ENCODE assay signal across 1 cellular context in the genomic region with DNA sequence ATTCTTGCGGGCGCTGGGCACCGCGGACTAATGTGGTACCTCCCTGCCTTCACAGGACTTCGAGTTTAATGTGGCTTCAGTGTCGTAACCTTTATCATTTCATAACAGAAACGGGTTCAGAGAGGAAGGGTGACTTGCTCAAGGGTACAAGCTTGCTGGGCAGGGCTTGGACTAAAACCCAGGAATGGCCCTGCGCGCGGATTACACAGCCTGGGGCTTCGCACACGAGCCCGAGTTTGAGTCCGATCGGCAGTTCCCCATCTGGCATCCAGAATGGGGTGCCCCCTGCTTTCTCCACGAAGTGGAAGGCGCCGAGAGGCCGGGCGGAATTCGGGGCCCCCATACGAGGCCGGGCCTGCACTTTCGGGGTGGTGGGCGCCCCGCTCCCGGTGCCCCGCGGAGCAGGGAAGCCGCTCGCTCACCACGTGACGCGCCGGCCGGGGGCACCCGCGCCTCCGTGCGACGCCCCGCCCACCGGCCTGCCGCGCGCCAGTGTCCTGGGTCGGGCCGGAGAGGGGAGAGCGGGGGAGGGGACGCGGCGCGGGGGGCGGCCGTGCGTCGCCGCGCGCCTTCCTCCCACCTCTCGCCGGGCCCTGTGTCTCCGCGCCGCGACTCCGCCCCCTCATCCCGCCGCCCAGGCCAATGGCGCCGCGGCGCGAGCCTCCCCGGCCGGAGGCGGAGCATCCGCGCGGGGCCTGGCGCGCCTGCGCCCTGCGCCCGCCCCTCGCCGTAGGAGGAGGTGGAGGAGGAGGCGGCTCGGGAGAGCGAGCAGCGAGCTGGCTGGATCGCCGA.
TF ChIP-seq lines count a peak whose summit lies in the region.

TSS of gene SET (plus strand) at position 722 of the 792 bp plus-strand sequence. CDS start 361 bp downstream, outside the sequence.

TF ChIP-seq in HepG2, 621 proteins besides CTCF, POLR2A, EP300 and RAD21 (continued from another document and continues in another):
- TF ChIP-seq DPF2 (CRISPR knock-in tag; IDR thresholded peaks at IDR 0.05; ENCODE audit: borderline replicate concordance, low read depth) (no peak; the same call in 1 of the 2 replicates), TBL1XR1 (IDR thresholded peaks at IDR 0.05; ENCODE audit: borderline replicate concordance, low read length, partially characterized antibody) (no peak), ZNF207 (IDR thresholded peaks at IDR 0.05; ENCODE audit: borderline replicate concordance) (no peak), ZHX2 (IDR thresholded peaks at IDR 0.05; ENCODE audit: low read depth) (no peak), ZHX2 (CRISPR knock-in tag; IDR thresholded peaks at IDR 0.05; ENCODE audit: borderline replicate concordance) (no peak), KDM3A (CRISPR knock-in tag; IDR thresholded peaks at IDR 0.05; ENCODE audit: low read depth) (no peak), ZNF44 (CRISPR knock-in tag; IDR thresholded peaks at IDR 0.05) (no peak), ZNF354B (CRISPR knock-in tag; IDR thresholded peaks at IDR 0.05) (no peak), SRSF4 (IDR thresholded peaks at IDR 0.05; ENCODE audit: low read depth, low read length, poor library complexity, severe bottlenecking) (no peak), ZNF589 (CRISPR knock-in tag; conservative IDR thresholded peaks at IDR 0.05) (peak; percentile 60; the same call in 1 of the 2 replicates), ARHGAP35 (CRISPR knock-in tag; IDR thresholded peaks at IDR 0.05; ENCODE audit: borderline replicate concordance) (0 out of 2 replicates have a peak, but pooled peaks have one; percentile 67), JUNB (CRISPR knock-in tag; IDR thresholded peaks at IDR 0.05; ENCODE audit: borderline replicate concordance) (no peak), PHF21A (CRISPR knock-in tag; IDR thresholded peaks at IDR 0.05) (peak; percentile 57), ZNF639 (CRISPR knock-in tag; conservative IDR thresholded peaks at IDR 0.05) (0 out of 2 replicates have a peak, but pooled peaks have one; percentile 17), ZNF24 (IDR thresholded peaks at IDR 0.05) (no peak), ZNF234 (CRISPR knock-in tag; conservative IDR thresholded peaks at IDR 0.05) (no peak), RFXAP (CRISPR knock-in tag; IDR thresholded peaks at IDR 0.05; ENCODE audit: borderline replicate concordance) (0 out of 2 replicates have a peak, but pooled peaks have one; percentile 53), ZNF773 (CRISPR knock-in tag; IDR thresholded peaks at IDR 0.05; ENCODE audit: borderline replicate concordance) (no peak), ZNF484 (CRISPR knock-in tag; IDR thresholded peaks at IDR 0.05; ENCODE audit: borderline replicate concordance, low read depth) (no peak), ZNF563 (CRISPR knock-in tag; IDR thresholded peaks at IDR 0.05) (peak; percentile 74), ZNF296 (CRISPR knock-in tag; conservative IDR thresholded peaks at IDR 0.05) (no peak), MEF2D (CRISPR knock-in tag; IDR thresholded peaks at IDR 0.05) (0 out of 2 replicates have a peak, but pooled peaks have one; percentile 34), ELF3 (CRISPR knock-in tag; IDR thresholded peaks at IDR 0.05) (no peak), HES4 (CRISPR knock-in tag; IDR thresholded peaks at IDR 0.05; ENCODE audit: borderline replicate concordance) (peak; percentile 25; the same call in 1 of the 2 replicates), ZNF562 (CRISPR knock-in tag; IDR thresholded peaks at IDR 0.05; ENCODE audit: borderline replicate concordance) (no peak), SALL2 (CRISPR knock-in tag; IDR thresholded peaks at IDR 0.05) (no peak), IRF9 (CRISPR knock-in tag; IDR thresholded peaks at IDR 0.05; ENCODE audit: borderline replicate concordance) (no peak), SRY (CRISPR knock-in tag; IDR thresholded peaks at IDR 0.05) (no peak), BCL6 (CRISPR knock-in tag; IDR thresholded peaks at IDR 0.05) (no peak), ZNF20 (CRISPR knock-in tag; IDR thresholded peaks at IDR 0.05) (no peak), ZBTB1 (CRISPR knock-in tag; IDR thresholded peaks at IDR 0.05; ENCODE audit: borderline replicate concordance) (no peak), ZSCAN9 (CRISPR knock-in tag; IDR thresholded peaks at IDR 0.05; ENCODE audit: borderline replicate concordance) (no peak), FOXA1 (IDR thresholded peaks at IDR 0.05) (no peak), FOXA1 (CRISPR knock-in tag; IDR thresholded peaks at IDR 0.05) (no peak), YEATS4 (CRISPR knock-in tag; IDR thresholded peaks at IDR 0.05; ENCODE audit: borderline replicate concordance) (peak; percentile 56; the same call in 1 of the 2 replicates), MEIS2 (CRISPR knock-in tag; IDR thresholded peaks at IDR 0.05) (peak; percentile 75), ZKSCAN8 (CRISPR knock-in tag; IDR thresholded peaks at IDR 0.05; ENCODE audit: borderline replicate concordance) (no peak)
- TF ChIP-seq, protein P1, sequence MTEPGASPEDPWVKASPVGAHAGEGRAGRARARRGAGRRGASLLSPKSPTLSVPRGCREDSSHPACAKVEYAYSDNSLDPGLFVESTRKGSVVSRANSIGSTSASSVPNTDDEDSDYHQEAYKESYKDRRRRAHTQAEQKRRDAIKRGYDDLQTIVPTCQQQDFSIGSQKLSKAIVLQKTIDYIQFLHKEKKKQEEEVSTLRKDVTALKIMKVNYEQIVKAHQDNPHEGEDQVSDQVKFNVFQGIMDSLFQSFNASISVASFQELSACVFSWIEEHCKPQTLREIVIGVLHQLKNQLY (CRISPR knock-in tag; IDR thresholded peaks at IDR 0.05), result peak; percentile 30; the same call in 1 of the 2 replicates
- TF ChIP-seq, protein P2, sequence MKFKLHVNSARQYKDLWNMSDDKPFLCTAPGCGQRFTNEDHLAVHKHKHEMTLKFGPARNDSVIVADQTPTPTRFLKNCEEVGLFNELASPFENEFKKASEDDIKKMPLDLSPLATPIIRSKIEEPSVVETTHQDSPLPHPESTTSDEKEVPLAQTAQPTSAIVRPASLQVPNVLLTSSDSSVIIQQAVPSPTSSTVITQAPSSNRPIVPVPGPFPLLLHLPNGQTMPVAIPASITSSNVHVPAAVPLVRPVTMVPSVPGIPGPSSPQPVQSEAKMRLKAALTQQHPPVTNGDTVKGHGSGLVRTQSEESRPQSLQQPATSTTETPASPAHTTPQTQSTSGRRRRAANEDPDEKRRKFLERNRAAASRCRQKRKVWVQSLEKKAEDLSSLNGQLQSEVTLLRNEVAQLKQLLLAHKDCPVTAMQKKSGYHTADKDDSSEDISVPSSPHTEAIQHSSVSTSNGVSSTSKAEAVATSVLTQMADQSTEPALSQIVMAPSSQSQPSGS (CRISPR knock-in tag; IDR thresholded peaks at IDR 0.05), result no peak; the same call in 1 of the 2 replicates
- TF ChIP-seq, protein P3, sequence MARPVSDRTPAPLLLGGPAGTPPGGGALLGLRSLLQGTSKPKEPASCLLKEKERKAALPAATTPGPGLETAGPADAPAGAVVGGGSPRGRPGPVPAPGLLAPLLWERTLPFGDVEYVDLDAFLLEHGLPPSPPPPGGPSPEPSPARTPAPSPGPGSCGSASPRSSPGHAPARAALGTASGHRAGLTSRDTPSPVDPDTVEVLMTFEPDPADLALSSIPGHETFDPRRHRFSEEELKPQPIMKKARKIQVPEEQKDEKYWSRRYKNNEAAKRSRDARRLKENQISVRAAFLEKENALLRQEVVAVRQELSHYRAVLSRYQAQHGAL (CRISPR knock-in tag; IDR thresholded peaks at IDR 0.05; ENCODE audit: not compliant biosample characterization), result no peak
- TF ChIP-seq, protein P4, sequence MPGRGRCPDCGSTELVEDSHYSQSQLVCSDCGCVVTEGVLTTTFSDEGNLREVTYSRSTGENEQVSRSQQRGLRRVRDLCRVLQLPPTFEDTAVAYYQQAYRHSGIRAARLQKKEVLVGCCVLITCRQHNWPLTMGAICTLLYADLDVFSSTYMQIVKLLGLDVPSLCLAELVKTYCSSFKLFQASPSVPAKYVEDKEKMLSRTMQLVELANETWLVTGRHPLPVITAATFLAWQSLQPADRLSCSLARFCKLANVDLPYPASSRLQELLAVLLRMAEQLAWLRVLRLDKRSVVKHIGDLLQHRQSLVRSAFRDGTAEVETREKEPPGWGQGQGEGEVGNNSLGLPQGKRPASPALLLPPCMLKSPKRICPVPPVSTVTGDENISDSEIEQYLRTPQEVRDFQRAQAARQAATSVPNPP (CRISPR knock-in tag; IDR thresholded peaks at IDR 0.05), result 0 out of 2 replicates have a peak, but pooled peaks have one; percentile 59
- TF ChIP-seq, protein P5, sequence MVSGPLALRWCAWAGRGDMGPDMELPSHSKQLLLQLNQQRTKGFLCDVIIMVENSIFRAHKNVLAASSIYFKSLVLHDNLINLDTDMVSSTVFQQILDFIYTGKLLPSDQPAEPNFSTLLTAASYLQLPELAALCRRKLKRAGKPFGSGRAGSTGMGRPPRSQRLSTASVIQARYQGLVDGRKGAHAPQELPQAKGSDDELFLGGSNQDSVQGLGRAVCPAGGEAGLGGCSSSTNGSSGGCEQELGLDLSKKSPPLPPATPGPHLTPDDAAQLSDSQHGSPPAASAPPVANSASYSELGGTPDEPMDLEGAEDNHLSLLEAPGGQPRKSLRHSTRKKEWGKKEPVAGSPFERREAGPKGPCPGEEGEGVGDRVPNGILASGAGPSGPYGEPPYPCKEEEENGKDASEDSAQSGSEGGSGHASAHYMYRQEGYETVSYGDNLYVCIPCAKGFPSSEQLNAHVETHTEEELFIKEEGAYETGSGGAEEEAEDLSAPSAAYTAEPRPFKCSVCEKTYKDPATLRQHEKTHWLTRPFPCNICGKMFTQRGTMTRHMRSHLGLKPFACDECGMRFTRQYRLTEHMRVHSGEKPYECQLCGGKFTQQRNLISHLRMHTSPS (CRISPR knock-in tag; IDR thresholded peaks at IDR 0.05; ENCODE audit: low read depth), result peak; percentile 56
- TF ChIP-seq, protein P6, sequence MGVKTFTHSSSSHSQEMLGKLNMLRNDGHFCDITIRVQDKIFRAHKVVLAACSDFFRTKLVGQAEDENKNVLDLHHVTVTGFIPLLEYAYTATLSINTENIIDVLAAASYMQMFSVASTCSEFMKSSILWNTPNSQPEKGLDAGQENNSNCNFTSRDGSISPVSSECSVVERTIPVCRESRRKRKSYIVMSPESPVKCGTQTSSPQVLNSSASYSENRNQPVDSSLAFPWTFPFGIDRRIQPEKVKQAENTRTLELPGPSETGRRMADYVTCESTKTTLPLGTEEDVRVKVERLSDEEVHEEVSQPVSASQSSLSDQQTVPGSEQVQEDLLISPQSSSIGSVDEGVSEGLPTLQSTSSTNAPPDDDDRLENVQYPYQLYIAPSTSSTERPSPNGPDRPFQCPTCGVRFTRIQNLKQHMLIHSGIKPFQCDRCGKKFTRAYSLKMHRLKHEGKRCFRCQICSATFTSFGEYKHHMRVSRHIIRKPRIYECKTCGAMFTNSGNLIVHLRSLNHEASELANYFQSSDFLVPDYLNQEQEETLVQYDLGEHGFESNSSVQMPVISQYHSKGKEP (CRISPR knock-in tag; IDR thresholded peaks at IDR 0.05), result no peak
